1 cellular context compared by ENCODE assay signal in the genomic region with DNA sequence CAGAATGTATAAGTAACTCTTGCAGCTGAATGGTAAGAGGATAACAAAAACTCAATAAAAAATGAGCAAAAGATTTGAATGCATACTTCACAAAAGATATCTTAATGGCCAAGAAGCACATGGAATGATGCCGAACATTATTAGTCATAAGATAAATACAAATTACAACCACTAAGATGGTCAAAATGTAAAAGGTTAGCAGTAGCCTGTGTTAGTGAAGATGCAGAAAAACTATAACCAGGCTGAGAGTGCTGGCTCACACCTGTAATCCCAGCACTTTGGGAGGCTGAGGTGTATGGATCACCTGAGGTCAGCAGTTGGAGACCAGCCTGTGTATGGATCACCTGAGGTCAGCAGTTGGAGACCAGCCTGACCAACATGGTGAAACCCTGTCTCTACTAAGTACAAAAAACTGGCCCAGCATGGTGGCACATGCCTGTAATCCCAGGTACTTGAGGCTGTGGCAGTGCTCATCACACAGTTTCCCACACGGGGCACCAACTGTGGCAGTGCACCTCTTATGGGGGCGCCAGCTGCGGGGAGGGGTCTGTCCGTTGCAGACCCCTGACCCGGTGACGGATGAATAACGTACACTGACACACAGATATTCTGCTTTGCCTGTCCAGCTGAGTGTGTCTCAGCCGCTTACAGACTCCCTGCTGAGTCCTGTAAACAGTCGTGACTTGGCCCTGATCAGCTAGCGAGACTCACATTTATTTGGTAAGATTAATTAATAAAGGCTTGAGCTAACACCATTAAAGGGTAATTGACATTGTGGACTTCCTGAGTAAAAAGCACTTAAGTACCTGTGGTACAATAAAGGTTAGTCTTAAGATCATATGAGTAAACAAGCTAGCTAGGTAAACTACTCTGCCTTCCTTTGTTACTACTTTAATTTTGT.
TF ChIP-seq lines count a peak whose summit lies in the region.

No MANE protein-coding gene starts in this region.

TF ChIP-seq in HEK293, 187 proteins besides CTCF, POLR2A, EP300 and RAD21 (continued from another document):
- TF ChIP-seq ZNF132 (tag by site-specific recombination; IDR thresholded peaks at IDR 0.05; ENCODE audit: borderline replicate concordance) (no peak), ZBTB17 (tag by site-specific recombination; IDR thresholded peaks at IDR 0.05) (no peak), ZIC2 (tag by site-specific recombination; IDR thresholded peaks at IDR 0.05) (peak; percentile 20; the same call in 1 of the 2 replicates)
